1 cellular context compared by ENCODE assay signal in genomic region chr1:206816390-206817287, GRCh38.
TF ChIP-seq lines count a peak whose summit lies in the region.

No MANE protein-coding gene starts in this region.

TF ChIP-seq in K562, 482 proteins besides CTCF, POLR2A, EP300 and RAD21 (continued from another document and continues in another):
- TF ChIP-seq ZBTB40 (IDR thresholded peaks at IDR 0.05) (peak; percentile 7), ZBTB40 (CRISPR knock-in tag; IDR thresholded peaks at IDR 0.05) (no peak), ZNF274 (IDR thresholded peaks at IDR 0.05; ENCODE audit: borderline replicate concordance, low read depth, low read length) (no peak), TAL1 (IDR thresholded peaks at IDR 0.05) (peak; percentile 24; the same call in 1 of the 2 replicates), ZFP30 (CRISPR knock-in tag; IDR thresholded peaks at IDR 0.05; ENCODE audit: borderline replicate concordance) (no peak), CCNT2 (IDR thresholded peaks at IDR 0.05; ENCODE audit: borderline replicate concordance, extremely low read depth, insufficient read length, low read depth, low read length) (no peak), PTRF (tag; IDR thresholded peaks at IDR 0.05) (no peak), NR3C1 (CRISPR knock-in tag; IDR thresholded peaks at IDR 0.05) (no peak), BCOR (IDR thresholded peaks at IDR 0.05) (no peak), YY1 (IDR thresholded peaks at IDR 0.05; ENCODE audit: borderline replicate concordance in 1 of 3, control insufficient read depth in 1 of 3, extremely low read depth in 1 of 3, insufficient read depth in 3 of 3, insufficient read length in 1 of 3, insufficient replicate concordance in 2 of 3, low read depth in 1 of 3, low read length in 2 of 3) (peak; percentile 38 to 90 (median 43)), CGGBP1 (CRISPR knock-in tag; IDR thresholded peaks at IDR 0.05) (no peak), BRD9 (IDR thresholded peaks at IDR 0.05; ENCODE audit: low read depth, partially characterized antibody) (no peak), KDM4B (IDR thresholded peaks at IDR 0.05; ENCODE audit: borderline replicate concordance in 2 of 2, low read depth in 1 of 2) (peak in 1 of 2 experiments; percentile 94; a peak in 1 of 4 replicates), CC2D1A (IDR thresholded peaks at IDR 0.05) (no peak), LCOR (CRISPR knock-in tag; IDR thresholded peaks at IDR 0.05) (no peak), HMGN3 (IDR thresholded peaks at IDR 0.05; ENCODE audit: borderline replicate concordance, extremely low read depth, insufficient read length, low read depth, low read length) (no peak), ZKSCAN1 (IDR thresholded peaks at IDR 0.05; ENCODE audit: low read depth, low read length) (no peak), U2AF1 (optimal IDR thresholded peaks at IDR 0.05; ENCODE audit: low read depth, low read length) (no peak), CBX3 (IDR thresholded peaks at IDR 0.05; ENCODE audit: borderline replicate concordance in 1 of 2, low read length in 2 of 2) (peak in 1 of 2 experiments; percentile 68; a peak in 1 of 3 replicates), TAF15 (IDR thresholded peaks at IDR 0.05; ENCODE audit: low read depth, low read length) (no peak), TEAD2 (tag; IDR thresholded peaks at IDR 0.05) (no peak), ZNF766 (CRISPR knock-in tag; conservative IDR thresholded peaks at IDR 0.05) (peak; percentile 98), MEF2A (IDR thresholded peaks at IDR 0.05; ENCODE audit: control insufficient read depth, low read depth, low read length) (no peak), ZFPM2 (CRISPR knock-in tag; IDR thresholded peaks at IDR 0.05) (no peak), CEBPB (tag; IDR thresholded peaks at IDR 0.05) (no peak), YBX1 (IDR thresholded peaks at IDR 0.05) (no peak), ILK (tag; IDR thresholded peaks at IDR 0.05; ENCODE audit: borderline replicate concordance, low read depth) (no peak), CAMTA2 (CRISPR knock-in tag; conservative IDR thresholded peaks at IDR 0.05) (no peak), MYBL2 (IDR thresholded peaks at IDR 0.05; ENCODE audit: low read depth) (no peak), MYBL2 (CRISPR knock-in tag; IDR thresholded peaks at IDR 0.05; ENCODE audit: borderline replicate concordance) (no peak), SAP30 (IDR thresholded peaks at IDR 0.05; ENCODE audit: borderline replicate concordance, insufficient read depth, low read depth, low read length, poor library complexity, severe bottlenecking) (no peak), HDAC6 (IDR thresholded peaks at IDR 0.05; ENCODE audit: low read depth, low read length) (no peak), ZNF146 (CRISPR knock-in tag; IDR thresholded peaks at IDR 0.05; ENCODE audit: unreplicated experiment) (no peak), BDP1 (IDR thresholded peaks at IDR 0.05; ENCODE audit: insufficient read depth, insufficient read length) (no peak), PURB (CRISPR knock-in tag; IDR thresholded peaks at IDR 0.05; ENCODE audit: low read depth) (no peak), JUNB (CRISPR knock-in tag; conservative IDR thresholded peaks at IDR 0.05) (no peak), XRCC5 (IDR thresholded peaks at IDR 0.05; ENCODE audit: low read depth, low read length) (no peak), ZNF589 (CRISPR knock-in tag; IDR thresholded peaks at IDR 0.05; ENCODE audit: low read depth) (peak; percentile 71; the same call in 1 of the 2 replicates), TRIM24 (IDR thresholded peaks at IDR 0.05) (peak in 1 of 2 experiments; percentile 47; a peak in 1 of 4 replicates), KLF10 (CRISPR knock-in tag; IDR thresholded peaks at IDR 0.05) (no peak), ERF (CRISPR knock-in tag; IDR thresholded peaks at IDR 0.05) (no peak), ZBTB7A (IDR thresholded peaks at IDR 0.05; ENCODE audit: borderline replicate concordance, control insufficient read depth, low read depth, low read length) (no peak), TFE3 (CRISPR knock-in tag; IDR thresholded peaks at IDR 0.05) (no peak), ZC3H8 (IDR thresholded peaks at IDR 0.05) (no peak), ZFP36 (IDR thresholded peaks at IDR 0.05; ENCODE audit: low read depth, low read length, partially characterized antibody) (no peak), COPS2 (conservative IDR thresholded peaks at IDR 0.05) (no peak), SLC30A9 (CRISPR knock-in tag; IDR thresholded peaks at IDR 0.05) (no peak), DIDO1 (tag; IDR thresholded peaks at IDR 0.05; ENCODE audit: low read depth) (no peak)
- TF ChIP-seq, protein P1, sequence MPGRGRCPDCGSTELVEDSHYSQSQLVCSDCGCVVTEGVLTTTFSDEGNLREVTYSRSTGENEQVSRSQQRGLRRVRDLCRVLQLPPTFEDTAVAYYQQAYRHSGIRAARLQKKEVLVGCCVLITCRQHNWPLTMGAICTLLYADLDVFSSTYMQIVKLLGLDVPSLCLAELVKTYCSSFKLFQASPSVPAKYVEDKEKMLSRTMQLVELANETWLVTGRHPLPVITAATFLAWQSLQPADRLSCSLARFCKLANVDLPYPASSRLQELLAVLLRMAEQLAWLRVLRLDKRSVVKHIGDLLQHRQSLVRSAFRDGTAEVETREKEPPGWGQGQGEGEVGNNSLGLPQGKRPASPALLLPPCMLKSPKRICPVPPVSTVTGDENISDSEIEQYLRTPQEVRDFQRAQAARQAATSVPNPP (IDR thresholded peaks at IDR 0.05; ENCODE audit: borderline replicate concordance, insufficient read depth, insufficient read length): no peak
- TF ChIP-seq, protein P2, sequence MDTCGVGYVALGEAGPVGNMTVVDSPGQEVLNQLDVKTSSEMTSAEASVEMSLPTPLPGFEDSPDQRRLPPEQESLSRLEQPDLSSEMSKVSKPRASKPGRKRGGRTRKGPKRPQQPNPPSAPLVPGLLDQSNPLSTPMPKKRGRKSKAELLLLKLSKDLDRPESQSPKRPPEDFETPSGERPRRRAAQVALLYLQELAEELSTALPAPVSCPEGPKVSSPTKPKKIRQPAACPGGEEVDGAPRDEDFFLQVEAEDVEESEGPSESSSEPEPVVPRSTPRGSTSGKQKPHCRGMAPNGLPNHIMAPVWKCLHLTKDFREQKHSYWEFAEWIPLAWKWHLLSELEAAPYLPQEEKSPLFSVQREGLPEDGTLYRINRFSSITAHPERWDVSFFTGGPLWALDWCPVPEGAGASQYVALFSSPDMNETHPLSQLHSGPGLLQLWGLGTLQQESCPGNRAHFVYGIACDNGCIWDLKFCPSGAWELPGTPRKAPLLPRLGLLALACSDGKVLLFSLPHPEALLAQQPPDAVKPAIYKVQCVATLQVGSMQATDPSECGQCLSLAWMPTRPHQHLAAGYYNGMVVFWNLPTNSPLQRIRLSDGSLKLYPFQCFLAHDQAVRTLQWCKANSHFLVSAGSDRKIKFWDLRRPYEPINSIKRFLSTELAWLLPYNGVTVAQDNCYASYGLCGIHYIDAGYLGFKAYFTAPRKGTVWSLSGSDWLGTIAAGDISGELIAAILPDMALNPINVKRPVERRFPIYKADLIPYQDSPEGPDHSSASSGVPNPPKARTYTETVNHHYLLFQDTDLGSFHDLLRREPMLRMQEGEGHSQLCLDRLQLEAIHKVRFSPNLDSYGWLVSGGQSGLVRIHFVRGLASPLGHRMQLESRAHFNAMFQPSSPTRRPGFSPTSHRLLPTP (IDR thresholded peaks at IDR 0.05; ENCODE audit: borderline replicate concordance, extremely low read depth, insufficient read length): no peak
- TF ChIP-seq, protein P3, sequence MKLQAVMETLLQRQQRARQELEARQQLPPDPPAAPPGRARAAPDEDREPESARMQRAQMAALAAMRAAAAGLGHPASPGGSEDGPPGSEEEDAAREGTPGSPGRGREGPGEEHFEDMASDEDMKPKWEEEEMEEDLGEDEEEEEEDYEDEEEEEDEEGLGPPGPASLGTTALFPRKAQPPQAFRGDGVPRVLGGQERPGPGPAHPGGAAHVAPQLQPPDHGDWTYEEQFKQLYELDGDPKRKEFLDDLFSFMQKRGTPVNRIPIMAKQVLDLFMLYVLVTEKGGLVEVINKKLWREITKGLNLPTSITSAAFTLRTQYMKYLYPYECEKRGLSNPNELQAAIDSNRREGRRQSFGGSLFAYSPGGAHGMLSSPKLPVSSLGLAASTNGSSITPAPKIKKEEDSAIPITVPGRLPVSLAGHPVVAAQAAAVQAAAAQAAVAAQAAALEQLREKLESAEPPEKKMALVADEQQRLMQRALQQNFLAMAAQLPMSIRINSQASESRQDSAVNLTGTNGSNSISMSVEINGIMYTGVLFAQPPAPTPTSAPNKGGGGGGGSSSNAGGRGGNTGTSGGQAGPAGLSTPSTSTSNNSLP (IDR thresholded peaks at IDR 0.05; ENCODE audit: borderline replicate concordance, low read depth, low read length): peak; percentile 97
- TF ChIP-seq, protein P4, sequence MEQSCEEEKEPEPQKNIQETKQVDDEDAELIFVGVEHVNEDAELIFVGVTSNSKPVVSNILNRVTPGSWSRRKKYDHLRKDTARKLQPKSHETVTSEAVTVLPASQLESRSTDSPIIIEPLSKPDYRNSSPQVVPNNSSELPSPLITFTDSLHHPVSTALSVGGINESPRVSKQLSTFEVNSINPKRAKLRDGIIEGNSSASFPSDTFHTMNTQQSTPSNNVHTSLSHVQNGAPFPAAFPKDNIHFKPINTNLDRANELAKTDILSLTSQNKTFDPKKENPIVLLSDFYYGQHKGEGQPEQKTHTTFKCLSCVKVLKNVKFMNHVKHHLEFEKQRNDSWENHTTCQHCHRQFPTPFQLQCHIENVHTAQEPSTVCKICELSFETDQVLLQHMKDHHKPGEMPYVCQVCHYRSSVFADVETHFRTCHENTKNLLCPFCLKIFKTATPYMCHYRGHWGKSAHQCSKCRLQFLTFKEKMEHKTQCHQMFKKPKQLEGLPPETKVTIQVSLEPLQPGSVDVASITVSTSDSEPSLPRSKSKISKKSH (CRISPR knock-in tag; IDR thresholded peaks at IDR 0.05): no peak
